ENCODE assay signal across 2 cellular contexts in genomic region chr9:98046161-98046543, GRCh38.
A peak's percentile ranks its signal among the peaks of the same experiment; 100 is the strongest.
TF ChIP-seq lines count a peak whose summit lies in the region.

No MANE protein-coding gene starts in this region.

TF ChIP-seq in K562, 482 proteins besides CTCF, POLR2A, EP300 and RAD21 (continues in another document):
- TF ChIP-seq, protein P1, sequence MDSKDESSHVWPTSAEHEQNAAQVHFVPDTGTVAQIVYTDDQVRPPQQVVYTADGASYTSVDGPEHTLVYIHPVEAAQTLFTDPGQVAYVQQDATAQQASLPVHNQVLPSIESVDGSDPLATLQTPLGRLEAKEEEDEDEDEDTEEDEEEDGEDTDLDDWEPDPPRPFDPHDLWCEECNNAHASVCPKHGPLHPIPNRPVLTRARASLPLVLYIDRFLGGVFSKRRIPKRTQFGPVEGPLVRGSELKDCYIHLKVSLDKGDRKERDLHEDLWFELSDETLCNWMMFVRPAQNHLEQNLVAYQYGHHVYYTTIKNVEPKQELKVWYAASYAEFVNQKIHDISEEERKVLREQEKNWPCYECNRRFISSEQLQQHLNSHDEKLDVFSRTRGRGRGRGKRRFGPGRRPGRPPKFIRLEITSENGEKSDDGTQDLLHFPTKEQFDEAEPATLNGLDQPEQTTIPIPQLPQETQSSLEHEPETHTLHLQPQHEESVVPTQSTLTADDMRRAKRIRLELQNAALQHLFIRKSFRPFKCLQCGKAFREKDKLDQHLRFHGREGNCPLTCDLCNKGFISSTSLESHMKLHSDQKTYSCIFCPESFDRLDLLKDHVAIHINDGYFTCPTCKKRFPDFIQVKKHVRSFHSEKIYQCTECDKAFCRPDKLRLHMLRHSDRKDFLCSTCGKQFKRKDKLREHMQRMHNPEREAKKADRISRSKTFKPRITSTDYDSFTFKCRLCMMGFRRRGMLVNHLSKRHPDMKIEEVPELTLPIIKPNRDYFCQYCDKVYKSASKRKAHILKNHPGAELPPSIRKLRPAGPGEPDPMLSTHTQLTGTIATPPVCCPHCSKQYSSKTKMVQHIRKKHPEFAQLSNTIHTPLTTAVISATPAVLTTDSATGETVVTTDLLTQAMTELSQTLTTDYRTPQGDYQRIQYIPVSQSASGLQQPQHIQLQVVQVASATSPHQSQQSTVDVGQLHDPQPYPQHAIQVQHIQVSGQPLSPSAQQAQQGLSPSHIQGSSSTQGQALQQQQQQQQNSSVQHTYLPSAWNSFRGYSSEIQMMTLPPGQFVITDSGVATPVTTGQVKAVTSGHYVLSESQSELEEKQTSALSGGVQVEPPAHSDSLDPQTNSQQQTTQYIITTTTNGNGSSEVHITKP (IDR thresholded peaks at IDR 0.05; ENCODE audit: partially characterized antibody), result peak; percentile 73
- TF ChIP-seq CHD1 (IDR thresholded peaks at IDR 0.05; ENCODE audit: low read length), result no peak
- peak in 1 of 2 experiments; percentile 26; a peak in 2 of 4 replicates for TF ChIP-seq MLLT1 (IDR thresholded peaks at IDR 0.05)
- peak; percentile 11 for TF ChIP-seq ASH1L (IDR thresholded peaks at IDR 0.05; ENCODE audit: borderline replicate concordance, low read depth, partially characterized antibody)
- TF ChIP-seq POLR2H (tag; IDR thresholded peaks at IDR 0.05; ENCODE audit: low read depth), result no peak
- TF ChIP-seq NFIC (IDR thresholded peaks at IDR 0.05), result 0 out of 2 replicates have a peak, but pooled peaks have one; percentile 0
- 0 out of 2 replicates have a peak, but pooled peaks have one; percentile 36 for TF ChIP-seq MEF2D (tag; conservative IDR thresholded peaks at IDR 0.05; ENCODE audit: low read depth)
- TF ChIP-seq BRD9 (IDR thresholded peaks at IDR 0.05; ENCODE audit: low read depth, partially characterized antibody), result peak; percentile 39

TF ChIP-seq in WTC11, 78 proteins besides CTCF, POLR2A, EP300 and RAD21:
- TF ChIP-seq, protein P2, sequence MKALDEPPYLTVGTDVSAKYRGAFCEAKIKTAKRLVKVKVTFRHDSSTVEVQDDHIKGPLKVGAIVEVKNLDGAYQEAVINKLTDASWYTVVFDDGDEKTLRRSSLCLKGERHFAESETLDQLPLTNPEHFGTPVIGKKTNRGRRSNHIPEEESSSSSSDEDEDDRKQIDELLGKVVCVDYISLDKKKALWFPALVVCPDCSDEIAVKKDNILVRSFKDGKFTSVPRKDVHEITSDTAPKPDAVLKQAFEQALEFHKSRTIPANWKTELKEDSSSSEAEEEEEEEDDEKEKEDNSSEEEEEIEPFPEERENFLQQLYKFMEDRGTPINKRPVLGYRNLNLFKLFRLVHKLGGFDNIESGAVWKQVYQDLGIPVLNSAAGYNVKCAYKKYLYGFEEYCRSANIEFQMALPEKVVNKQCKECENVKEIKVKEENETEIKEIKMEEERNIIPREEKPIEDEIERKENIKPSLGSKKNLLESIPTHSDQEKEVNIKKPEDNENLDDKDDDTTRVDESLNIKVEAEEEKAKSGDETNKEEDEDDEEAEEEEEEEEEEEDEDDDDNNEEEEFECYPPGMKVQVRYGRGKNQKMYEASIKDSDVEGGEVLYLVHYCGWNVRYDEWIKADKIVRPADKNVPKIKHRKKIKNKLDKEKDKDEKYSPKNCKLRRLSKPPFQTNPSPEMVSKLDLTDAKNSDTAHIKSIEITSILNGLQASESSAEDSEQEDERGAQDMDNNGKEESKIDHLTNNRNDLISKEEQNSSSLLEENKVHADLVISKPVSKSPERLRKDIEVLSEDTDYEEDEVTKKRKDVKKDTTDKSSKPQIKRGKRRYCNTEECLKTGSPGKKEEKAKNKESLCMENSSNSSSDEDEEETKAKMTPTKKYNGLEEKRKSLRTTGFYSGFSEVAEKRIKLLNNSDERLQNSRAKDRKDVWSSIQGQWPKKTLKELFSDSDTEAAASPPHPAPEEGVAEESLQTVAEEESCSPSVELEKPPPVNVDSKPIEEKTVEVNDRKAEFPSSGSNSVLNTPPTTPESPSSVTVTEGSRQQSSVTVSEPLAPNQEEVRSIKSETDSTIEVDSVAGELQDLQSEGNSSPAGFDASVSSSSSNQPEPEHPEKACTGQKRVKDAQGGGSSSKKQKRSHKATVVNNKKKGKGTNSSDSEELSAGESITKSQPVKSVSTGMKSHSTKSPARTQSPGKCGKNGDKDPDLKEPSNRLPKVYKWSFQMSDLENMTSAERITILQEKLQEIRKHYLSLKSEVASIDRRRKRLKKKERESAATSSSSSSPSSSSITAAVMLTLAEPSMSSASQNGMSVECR (CRISPR knock-in tag; IDR thresholded peaks at IDR 0.05; ENCODE audit: borderline replicate concordance), result no peak
- TF ChIP-seq, protein P3, sequence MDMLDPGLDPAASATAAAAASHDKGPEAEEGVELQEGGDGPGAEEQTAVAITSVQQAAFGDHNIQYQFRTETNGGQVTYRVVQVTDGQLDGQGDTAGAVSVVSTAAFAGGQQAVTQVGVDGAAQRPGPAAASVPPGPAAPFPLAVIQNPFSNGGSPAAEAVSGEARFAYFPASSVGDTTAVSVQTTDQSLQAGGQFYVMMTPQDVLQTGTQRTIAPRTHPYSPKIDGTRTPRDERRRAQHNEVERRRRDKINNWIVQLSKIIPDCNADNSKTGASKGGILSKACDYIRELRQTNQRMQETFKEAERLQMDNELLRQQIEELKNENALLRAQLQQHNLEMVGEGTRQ (CRISPR knock-in tag; IDR thresholded peaks at IDR 0.05), result no peak
- TF ChIP-seq SMAD4 (CRISPR knock-in tag; IDR thresholded peaks at IDR 0.05) (no peak), NR1H2 (CRISPR knock-in tag; IDR thresholded peaks at IDR 0.05) (no peak), ZNF416 (CRISPR knock-in tag; IDR thresholded peaks at IDR 0.05) (no peak), EMX1 (CRISPR knock-in tag; IDR thresholded peaks at IDR 0.05) (no peak), CREM (CRISPR knock-in tag; IDR thresholded peaks at IDR 0.05) (no peak), ZNF281 (CRISPR knock-in tag; IDR thresholded peaks at IDR 0.05) (no peak)
- TF ChIP-seq, protein P4, sequence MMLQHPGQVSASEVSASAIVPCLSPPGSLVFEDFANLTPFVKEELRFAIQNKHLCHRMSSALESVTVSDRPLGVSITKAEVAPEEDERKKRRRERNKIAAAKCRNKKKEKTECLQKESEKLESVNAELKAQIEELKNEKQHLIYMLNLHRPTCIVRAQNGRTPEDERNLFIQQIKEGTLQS (CRISPR knock-in tag; conservative IDR thresholded peaks at IDR 0.05), result no peak
